In genomic region chr5:32107291-32107690, GRCh38 we compare ENCODE assay signal across 22 cellular contexts.
DNase-seq lines count a peak whose midpoint lies in the region; ATAC-seq, FAIRE-seq and TF ChIP-seq lines count a peak whose summit lies in the region.
"Had no signal": no experiment of that assay in that cellular context is flagged by ENCODE, and none has a peak within 500 bp of the region (broad histone marks: within the 10 kb centered on the region; RNA-seq: fewer than 3 reads in every experiment).

No MANE protein-coding gene starts in this region.

- no peaks in the 10 kb centered on the region for H3K27me3 Mint-ChIP-seq in T-helper 17 cell
- H3K27me3 Mint-ChIP-seq: B cell; CD4-positive, alpha-beta T cell had no signal

- intact Hi-C loops in HepG2 (cut with micrococcal nuclease; ENCODE audit: unreplicated experiment): no loop called here
- intact Hi-C loops in right lobe of liver (cut with DNase I): no loop called here
- intact Hi-C loops in esophagus muscularis mucosa (cut with DNase I): no loop called here

- in situ Hi-C loops in HepG2 (cut with HindIII; ENCODE audit: extremely low pct_ligation_motif_present, low pct_unique_long_range_greater_than_20kb): no loop called here

- POLR2A ChIA-PET in HepG2 (lab: Yijun Ruan, JAX): no interaction called here

- H3K79me2 ChIP-seq in HepG2 (ENCODE audit: insufficient read depth, low read length): no peaks in the 10 kb centered on the region

- no peak for FAIRE-seq in HepG2 (lab: Jason Lieb, UNC)
- FAIRE-seq: A549, D721Med, G401.6, GM12891, GM19239 had no signal

- no peaks in the 10 kb centered on the region for H3K4me1 ChIP-seq in HepG2 (ENCODE audit: insufficient read depth, low read length)
- H3K4me1 ChIP-seq in right lobe of liver: no peaks in the 10 kb centered on the region
- no peaks in the 10 kb centered on the region for H3K4me1 ChIP-seq in esophagus muscularis mucosa
- H3K4me1 ChIP-seq: A549; BLaER1 treated with 17β-estradiol and CSF1 and Interleukin-3, amounts not matched to agents 10 nM and 100 nM; Caco-2 had no signal

- 95% methylated on average over 4 of the region's 4 CpGs for WGBS in HepG2 (ENCODE audit: low lambda C conversion rate)
- WGBS in right lobe of liver (ENCODE audit: insufficient coverage, low coverage, low lambda C conversion rate, missing lambda C conversion rate): 100% methylated on average over 4 of the region's 4 CpGs
- WGBS in esophagus muscularis mucosa: 96% methylated on average over 4 of the region's 4 CpGs

- TF ChIP-seq POLR2A in HepG2 (IDR thresholded peaks at IDR 0.05; ENCODE audit: insufficient read depth in 1 of 2, low read depth in 2 of 2, low read length in 2 of 2) (no peak), right lobe of liver (IDR thresholded peaks at IDR 0.05) (no peak), esophagus muscularis mucosa (IDR thresholded peaks at IDR 0.05; ENCODE audit: low read depth) (no peak)

- H3K36me3 ChIP-seq in HepG2 (replicated peaks in 1 of 2; ENCODE audit: control insufficient read depth in 1 of 2, insufficient read depth in 2 of 2, low read length in 2 of 2): peaks cover 24 to 78% of the 10 kb centered on the region in 2 experiments
- H3K36me3 ChIP-seq in right lobe of liver: peaks cover 0 to 90% (median 28%) of the 10 kb centered on the region in 4 donors
- H3K36me3 ChIP-seq in esophagus muscularis mucosa: peaks cover 20 to 95% (median 84%) of the 10 kb centered on the region in 4 donors

- H3K4me3 Mint-ChIP-seq in T-helper 17 cell: no peak overlapping the region
- H3K4me3 Mint-ChIP-seq: B cell; CD4-positive, alpha-beta T cell; CD8-positive, alpha-beta T cell had no signal

- no peak for ATAC-seq in HepG2
- ATAC-seq in right lobe of liver: no peak
- no peak for ATAC-seq in T-helper 17 cell
- no peak for ATAC-seq in omental fat pad (ENCODE audit: low FRiP score)
- ATAC-seq: A549; CD8-positive, alpha-beta T cell had no signal

- H3K27me3 ChIP-seq in HepG2 (ENCODE audit: control insufficient read depth in 1 of 2, insufficient read depth in 2 of 2, low read length in 2 of 2) (no peaks in the 10 kb centered on the region), right lobe of liver (no peaks in the 10 kb centered on the region), esophagus muscularis mucosa (no peaks in the 10 kb centered on the region)
- H3K27me3 ChIP-seq: BLaER1 treated with 17β-estradiol and CSF1 and Interleukin-3, amounts not matched to agents 10 nM and 100 nM had no signal

- no peak overlapping the region for H3K27ac ChIP-seq in HepG2 (ENCODE audit: extremely low read length, insufficient read depth, low read length)
- H3K27ac ChIP-seq in right lobe of liver: no peak overlapping the region
- H3K27ac ChIP-seq in 22Rv1: peak overlapping the region; percentile 4; the same call in 1 of the 2 replicates
- no peak overlapping the region for H3K27ac ChIP-seq in esophagus muscularis mucosa (replicated peaks in 1 of 4)
- H3K27ac ChIP-seq: A549; BLaER1 treated with 17β-estradiol and CSF1 and Interleukin-3, amounts not matched to agents 10 nM and 100 nM; C4-2B had no signal

- no peak overlapping the region for H2AFZ ChIP-seq in HepG2 (ENCODE audit: low read length)

- BruUV-seq in HepG2 (replicated peaks; lab: Mats Ljungman, UMichigan): no TSS peak

- peak overlapping the region; percentile 53 for H3K27ac Mint-ChIP-seq in T-helper 17 cell
- H3K27ac Mint-ChIP-seq: B cell; CD8-positive, alpha-beta T cell had no signal

- peaks cover 5% of the 10 kb centered on the region for H3K36me3 Mint-ChIP-seq in T-helper 17 cell (ENCODE audit: low read depth)

- no peak for TF ChIP-seq EP300 in HepG2 (IDR thresholded peaks at IDR 0.05; ENCODE audit: low read depth in 2 of 2, low read length in 2 of 2)
- TF ChIP-seq EP300 in HepG2 (CRISPR knock-in tag; IDR thresholded peaks at IDR 0.05; ENCODE audit: borderline replicate concordance): no peak
- TF ChIP-seq EP300 in esophagus muscularis mucosa (IDR thresholded peaks at IDR 0.05): no peak

- DNase-seq in HepG2 (ENCODE audit: low spot score) (no peak), right lobe of liver (no peak), T-helper 17 cell (no peak), esophagus muscularis mucosa (ENCODE audit: extremely low spot score) (peak; percentile 86), omental fat pad (ENCODE audit: low spot score) (no peak)
- DNase-seq in activated CD8-positive, alpha-beta memory T cell treated with anti-CD3 and anti-CD28 coated beads, Interleukin-2, amount 50 U/mL, for 4 hours: no peak
- DNase-seq: AML-193; Caco-2; Calu3; CD4-positive, alpha-beta T cell; CD8-positive, alpha-beta T cell; DMS79 treated with DMSO at 0.1 percent for 48 hours; GF-D8 had no signal

- no peaks in the 10 kb centered on the region for H3K9me3 ChIP-seq in HepG2 (ENCODE audit: low read length)
- H3K9me3 ChIP-seq in right lobe of liver: no peaks in the 10 kb centered on the region
- no peaks in the 10 kb centered on the region for H3K9me3 ChIP-seq in T-helper 17 cell (ENCODE audit: control insufficient read depth, low read length, poor library complexity, severe bottlenecking)
- no peaks in the 10 kb centered on the region for H3K9me3 ChIP-seq in esophagus muscularis mucosa
- H3K9me3 ChIP-seq: A549; BLaER1 treated with 17β-estradiol and CSF1 and Interleukin-3, amounts not matched to agents 10 nM and 100 nM; Caco-2 had no signal

- CTCF ChIA-PET in HepG2 (lab: Yijun Ruan, JAX; ENCODE audit: low intra/inter-chr PET ratio, low total read pairs): no interaction called here

- no peak overlapping the region for H3K4me2 ChIP-seq in HepG2 (ENCODE audit: low read depth, low read length)
- H3K4me2 ChIP-seq: A549; BLaER1 treated with 17β-estradiol and CSF1 and Interleukin-3, amounts not matched to agents 10 nM and 100 nM had no signal

- TF ChIP-seq CTCF in HepG2 (CRISPR knock-in tag; IDR thresholded peaks at IDR 0.05) (no peak), right lobe of liver (IDR thresholded peaks at IDR 0.05) (no peak), 22Rv1 (IDR thresholded peaks at IDR 0.05) (no peak), esophagus muscularis mucosa (IDR thresholded peaks at IDR 0.05) (no peak), omental fat pad (IDR thresholded peaks at IDR 0.05) (no peak)

- TF ChIP-seq RAD21 in HepG2 (CRISPR knock-in tag; IDR thresholded peaks at IDR 0.05): no peak

- H3K9ac ChIP-seq in HepG2 (ENCODE audit: insufficient read depth, low read depth, low read length): no peak overlapping the region
- H3K9ac ChIP-seq: BLaER1 treated with 17β-estradiol and CSF1 and Interleukin-3, amounts not matched to agents 10 nM and 100 nM had no signal

- H4K20me1 ChIP-seq in HepG2 (ENCODE audit: insufficient read depth, low read length): no peaks in the 10 kb centered on the region

- H3K4me1 Mint-ChIP-seq in T-helper 17 cell: peaks cover 5% of the 10 kb centered on the region
- H3K4me1 Mint-ChIP-seq: B cell had no signal

- H3K4me3 ChIP-seq in HepG2 (replicated peaks in 1 of 3; ENCODE audit: insufficient read depth in 1 of 3, low read depth in 2 of 3, low read length in 3 of 3): no peak overlapping the region
- no peak overlapping the region for H3K4me3 ChIP-seq in right lobe of liver
- H3K4me3 ChIP-seq in esophagus muscularis mucosa: no peak overlapping the region
- H3K4me3 ChIP-seq: A549; BLaER1 treated with 17β-estradiol and CSF1 and Interleukin-3, amounts not matched to agents 10 nM and 100 nM had no signal

TF ChIP-seq in HepG2, 621 proteins besides CTCF, POLR2A, EP300 and RAD21:
- TF ChIP-seq NFE2L2 (IDR thresholded peaks at IDR 0.05; ENCODE audit: low read length) (no peak), RBM22 (optimal IDR thresholded peaks at IDR 0.05; ENCODE audit: low read length) (peak; percentile 77)
